ENCODE assay signal across 4 cellular contexts in the genomic region with DNA sequence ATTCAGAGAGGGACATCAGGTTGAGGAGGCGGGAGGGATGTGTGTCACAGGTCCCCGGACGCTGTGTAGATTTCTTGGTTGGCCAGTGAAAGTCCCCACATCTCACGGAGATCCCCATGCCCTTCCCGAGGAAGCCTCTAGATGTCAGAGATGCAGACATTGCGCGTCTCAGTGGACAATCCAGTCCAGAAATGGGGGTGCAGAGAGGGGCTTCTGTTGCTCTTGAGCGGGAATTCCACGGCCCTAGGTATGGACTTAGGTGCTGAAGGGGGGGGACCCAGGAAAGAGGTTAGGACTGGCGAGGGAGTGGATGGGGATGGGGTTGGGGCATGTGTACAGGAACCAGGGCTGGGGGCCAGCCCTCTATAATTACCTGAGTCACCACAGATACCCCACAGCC.
TF ChIP-seq lines count a peak whose summit lies in the region.

No MANE protein-coding gene starts in this region.

TF ChIP-seq in SK-N-SH treated with all-trans-retinoic acid at 6 μM for 48 hours, 23 proteins besides CTCF, POLR2A, EP300 and RAD21:
- TF ChIP-seq CSDC2 (CRISPR knock-in tag; IDR thresholded peaks at IDR 0.05) (no peak), TCF4 (CRISPR knock-in tag; IDR thresholded peaks at IDR 0.05; ENCODE audit: borderline replicate concordance) (no peak), ZNF8 (CRISPR knock-in tag; IDR thresholded peaks at IDR 0.05) (no peak), ARNTL (CRISPR knock-in tag; IDR thresholded peaks at IDR 0.05; ENCODE audit: borderline replicate concordance, low read depth) (no peak), ESRRG (CRISPR knock-in tag; IDR thresholded peaks at IDR 0.05) (no peak), ZC3H10 (CRISPR knock-in tag; IDR thresholded peaks at IDR 0.05) (no peak)

TF ChIP-seq in SK-N-SH, 30 proteins besides CTCF, POLR2A, EP300 and RAD21 (continues in another document):
- no peak for TF ChIP-seq FOSL2 (IDR thresholded peaks at IDR 0.05; ENCODE audit: borderline replicate concordance, low read depth)
- no peak for TF ChIP-seq ELF1 (IDR thresholded peaks at IDR 0.05)
- TF ChIP-seq USF1 (IDR thresholded peaks at IDR 0.05; ENCODE audit: borderline replicate concordance, low read depth), result no peak
- TF ChIP-seq TAF1 (IDR thresholded peaks at IDR 0.05; ENCODE audit: borderline replicate concordance, low read depth, low read length), result no peak
- TF ChIP-seq MXI1 (IDR thresholded peaks at IDR 0.05; ENCODE audit: low read depth, low read length), result no peak
- TF ChIP-seq NRF1 (IDR thresholded peaks at IDR 0.05; ENCODE audit: low read depth, low read length), result no peak
- no peak for TF ChIP-seq GATA2 (CRISPR knock-in tag; IDR thresholded peaks at IDR 0.05)
- TF ChIP-seq, protein P1, sequence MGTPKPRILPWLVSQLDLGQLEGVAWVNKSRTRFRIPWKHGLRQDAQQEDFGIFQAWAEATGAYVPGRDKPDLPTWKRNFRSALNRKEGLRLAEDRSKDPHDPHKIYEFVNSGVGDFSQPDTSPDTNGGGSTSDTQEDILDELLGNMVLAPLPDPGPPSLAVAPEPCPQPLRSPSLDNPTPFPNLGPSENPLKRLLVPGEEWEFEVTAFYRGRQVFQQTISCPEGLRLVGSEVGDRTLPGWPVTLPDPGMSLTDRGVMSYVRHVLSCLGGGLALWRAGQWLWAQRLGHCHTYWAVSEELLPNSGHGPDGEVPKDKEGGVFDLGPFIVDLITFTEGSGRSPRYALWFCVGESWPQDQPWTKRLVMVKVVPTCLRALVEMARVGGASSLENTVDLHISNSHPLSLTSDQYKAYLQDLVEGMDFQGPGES (IDR thresholded peaks at IDR 0.05; ENCODE audit: low read depth, low read length), result no peak
- no peak for TF ChIP-seq FOXJ3 (CRISPR knock-in tag; IDR thresholded peaks at IDR 0.05)
- TF ChIP-seq EZH2phosphoT487 (IDR thresholded peaks at IDR 0.05; ENCODE audit: borderline replicate concordance, low read depth), result no peak
- TF ChIP-seq SIN3A (IDR thresholded peaks at IDR 0.05; ENCODE audit: borderline replicate concordance, low read depth, low read length), result no peak
- no peak for TF ChIP-seq POLR2AphosphoS5 (IDR thresholded peaks at IDR 0.05; ENCODE audit: low read depth, low read length)
- no peak for TF ChIP-seq RCOR1 (IDR thresholded peaks at IDR 0.05; ENCODE audit: low read length)
- TF ChIP-seq NFIC (IDR thresholded peaks at IDR 0.05; ENCODE audit: borderline replicate concordance), result no peak
- TF ChIP-seq REST (IDR thresholded peaks at IDR 0.05; ENCODE audit: low read depth, low read length), result no peak
- TF ChIP-seq SMC3 (IDR thresholded peaks at IDR 0.05; ENCODE audit: low read depth, low read length), result no peak

TF ChIP-seq in IMR-90, 13 proteins besides CTCF, POLR2A, EP300 and RAD21:
- no peak for TF ChIP-seq BHLHE40 (IDR thresholded peaks at IDR 0.05; ENCODE audit: low read depth, low read length)

TF ChIP-seq in H1, 55 proteins besides CTCF, POLR2A, EP300 and RAD21:
- TF ChIP-seq TCF12 (IDR thresholded peaks at IDR 0.05; ENCODE audit: low read depth, low read length) (no peak), BRCA1 (IDR thresholded peaks at IDR 0.05; ENCODE audit: low read depth, low read length) (no peak), FOSL1 (IDR thresholded peaks at IDR 0.05; ENCODE audit: insufficient read depth, low read depth, low read length) (no peak), CBX5 (IDR thresholded peaks at IDR 0.05; ENCODE audit: low read depth, low read length) (no peak), EZH2 (IDR thresholded peaks at IDR 0.05; ENCODE audit: low read depth, low read length, severe bottlenecking) (no peak), JUND (IDR thresholded peaks at IDR 0.05; ENCODE audit: low read length) (no peak), BCL11A (IDR thresholded peaks at IDR 0.05; ENCODE audit: low read depth in 2 of 2, low read length in 2 of 2) (no peak)
- TF ChIP-seq, protein P2, sequence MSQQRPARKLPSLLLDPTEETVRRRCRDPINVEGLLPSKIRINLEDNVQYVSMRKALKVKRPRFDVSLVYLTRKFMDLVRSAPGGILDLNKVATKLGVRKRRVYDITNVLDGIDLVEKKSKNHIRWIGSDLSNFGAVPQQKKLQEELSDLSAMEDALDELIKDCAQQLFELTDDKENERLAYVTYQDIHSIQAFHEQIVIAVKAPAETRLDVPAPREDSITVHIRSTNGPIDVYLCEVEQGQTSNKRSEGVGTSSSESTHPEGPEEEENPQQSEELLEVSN (IDR thresholded peaks at IDR 0.05), result no peak
- TF ChIP-seq, protein P3, sequence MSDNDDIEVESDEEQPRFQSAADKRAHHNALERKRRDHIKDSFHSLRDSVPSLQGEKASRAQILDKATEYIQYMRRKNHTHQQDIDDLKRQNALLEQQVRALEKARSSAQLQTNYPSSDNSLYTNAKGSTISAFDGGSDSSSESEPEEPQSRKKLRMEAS (IDR thresholded peaks at IDR 0.05), result no peak
